1 cellular context compared by ENCODE assay signal in genomic region chr17:32033223-32033622, GRCh38.
TF ChIP-seq lines count a peak whose summit lies in the region.

No MANE protein-coding gene starts in this region.

TF ChIP-seq in HEK293, 187 proteins besides CTCF, POLR2A, EP300 and RAD21:
- TF ChIP-seq ATF2 (tag by site-specific recombination; IDR thresholded peaks at IDR 0.05; ENCODE audit: low read depth) (no peak), ZNF433 (tag by site-specific recombination; IDR thresholded peaks at IDR 0.05; ENCODE audit: low read depth) (no peak), PRDM2 (tag by site-specific recombination; IDR thresholded peaks at IDR 0.05; ENCODE audit: borderline replicate concordance) (no peak), ZNF366 (tag by site-specific recombination; conservative IDR thresholded peaks at IDR 0.05) (peak; percentile 49), ZNF148 (tag by site-specific recombination; IDR thresholded peaks at IDR 0.05; ENCODE audit: borderline replicate concordance) (no peak)
